In genomic region chr4:186188107-186188506, GRCh38 we compare ENCODE assay signal across 1 cellular context.
TF ChIP-seq lines count a peak whose summit lies in the region.

No MANE protein-coding gene starts in this region.

TF ChIP-seq in HEK293, 187 proteins besides CTCF, POLR2A, EP300 and RAD21 (continued from another document):
- peak; percentile 69 for TF ChIP-seq ZNF518A (tag by site-specific recombination; conservative IDR thresholded peaks at IDR 0.05; ENCODE audit: low read depth)
- TF ChIP-seq ZNF654 (tag by site-specific recombination; IDR thresholded peaks at IDR 0.05; ENCODE audit: low read depth): no peak
- TF ChIP-seq GLI2 (tag by site-specific recombination; IDR thresholded peaks at IDR 0.05; ENCODE audit: borderline replicate concordance, low read depth): no peak
- TF ChIP-seq ZNF426 (tag by site-specific recombination; IDR thresholded peaks at IDR 0.05): peak; percentile 44
- no peak for TF ChIP-seq ZNF548 (tag by site-specific recombination; IDR thresholded peaks at IDR 0.05)
- no peak for TF ChIP-seq ZNF558 (tag by site-specific recombination; IDR thresholded peaks at IDR 0.05)
- 0 out of 2 replicates have a peak, but pooled peaks have one; percentile 18 for TF ChIP-seq ZNF623 (tag by site-specific recombination; IDR thresholded peaks at IDR 0.05)
- no peak for TF ChIP-seq SCRT2 (tag by site-specific recombination; IDR thresholded peaks at IDR 0.05)
- no peak for TF ChIP-seq SP3 (tag by site-specific recombination; IDR thresholded peaks at IDR 0.05)
- no peak for TF ChIP-seq ZNF544 (tag by site-specific recombination; IDR thresholded peaks at IDR 0.05)
- no peak for TF ChIP-seq PRDM4 (tag by site-specific recombination; IDR thresholded peaks at IDR 0.05)
- no peak for TF ChIP-seq HOXD13 (CRISPR knock-in tag; IDR thresholded peaks at IDR 0.05; ENCODE audit: borderline replicate concordance)
- TF ChIP-seq ZIC2 (tag by site-specific recombination; IDR thresholded peaks at IDR 0.05): no peak
TF ChIP-seq in HEK293: peak in this region for 7.
